Comparison of ENCODE assay signal across 29 cellular contexts in the genomic region with DNA sequence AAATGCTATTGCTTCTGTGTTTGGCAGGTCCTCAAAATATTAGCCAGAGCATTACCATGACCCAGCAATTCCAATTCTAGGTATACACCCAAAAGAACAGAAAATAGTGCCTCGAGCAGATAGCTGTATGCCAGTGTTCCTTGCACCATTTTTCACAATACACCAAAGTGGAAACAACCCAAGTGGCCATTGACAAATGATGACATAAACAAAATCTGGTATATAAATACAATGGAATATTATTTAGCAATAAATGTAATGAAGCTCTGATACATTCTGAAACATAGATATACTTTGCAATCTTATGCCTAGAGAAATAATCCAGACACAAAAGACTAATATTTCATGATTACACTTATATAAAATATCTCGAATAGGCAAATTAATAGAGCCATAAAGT.
"Had no signal": no experiment of that assay in that cellular context is flagged by ENCODE, and none has a peak within 500 bp of the region (broad histone marks: within the 10 kb centered on the region; RNA-seq: fewer than 3 reads in every experiment).

No MANE protein-coding gene starts in this region.

- H3K27ac ChIP-seq: neutrophil, pancreas, prostate gland, skin epidermis, spleen, suprapubic skin, testis, tibial artery, transverse colon, upper lobe of right lung, uterus had no signal

- H3K9me3 ChIP-seq: neutrophil, pancreas, prostate gland, suprapubic skin, testis, tibial artery, upper lobe of right lung, uterus had no signal

- DNase-seq: naive thymus-derived CD8-positive, alpha-beta T cell; nephron progenitor cell; nucleus accumbens; pancreas; retina; right cardiac atrium; spleen; stimulated activated CD4-positive, alpha-beta T cell treated with anti-CD3 and anti-CD28 coated beads, Interleukin-12 subunit alpha, Interleukin-12 subunit beta, amount 100 ng/mL, for 4 hours; stimulated activated CD4-positive, alpha-beta T cell treated with anti-CD3 and anti-CD28 coated beads, Interleukin-1b, Interleukin-23, amount 100 ng/mL, for 48 hours; stimulated activated CD4-positive, alpha-beta T cell treated with anti-CD3 and anti-CD28 coated beads, Interleukin-4, amount 100 ng/mL, for 1 hour; stimulated activated CD4-positive, alpha-beta T cell treated with anti-CD3 and anti-CD28 coated beads, Interleukin-4, amount 100 ng/mL, for 4 hours; stimulated activated CD8-positive, alpha-beta memory T cell treated with anti-CD3 and anti-CD28 coated beads, Interleukin-4, amount 100 ng/mL, for 48 hours; stimulated activated naive CD4-positive, alpha-beta T cell; stimulated activated naive CD8-positive, alpha-beta T cell treated with anti-CD3 and anti-CD28 coated beads, Interleukin-15, amount 100 ng/mL, for 72 hours; stimulated activated naive CD8-positive, alpha-beta T cell treated with anti-CD3 and anti-CD28 coated beads, Interleukin-15, Interleukin-2, amounts not matched to agents 100 U/mL and 50 U/mL, for 24 hours; substantia nigra; testis; tibial artery; transverse colon; upper lobe of right lung; uterus had no signal

- H3K4me3 ChIP-seq: pancreas, prostate gland, skin epidermis, smooth muscle cell, spleen, suprapubic skin, testis, tibial artery, transverse colon, upper lobe of right lung, uterus had no signal

- H3K27me3 ChIP-seq: neutrophil, pancreas, spleen, suprapubic skin, testis, tibial artery, transverse colon, upper lobe of right lung, uterus had no signal

- H3K4me1 ChIP-seq: pancreas, prostate gland, spleen, suprapubic skin, testis, tibial artery, transverse colon, upper lobe of right lung, uterus had no signal

- FAIRE-seq: pancreas had no signal

- ATAC-seq: naive thymus-derived CD8-positive, alpha-beta T cell; natural killer cell treated with Interleukin-12 subunit alpha and Interleukin-12 subunit beta and Interleukin-15 and Interleukin-18, amount 100 ng/mL, for 72 hours; pancreas; right cardiac atrium; sciatic nerve; stimulated activated memory B cell treated with anti-CD40 and anti-IgM and Interleukin-4, amounts not matched to agents 10 μg/mL and 1 μg/mL and 100 μg/mL, for 72 hours; stimulated activated naive CD8-positive, alpha-beta T cell treated with anti-CD3 and anti-CD28 coated beads, Interleukin-15, amount 100 ng/mL, for 72 hours; stimulated activated naive CD8-positive, alpha-beta T cell treated with anti-CD3 and anti-CD28 coated beads, Interleukin-15, Interleukin-2, amounts not matched to agents 100 U/mL and 50 U/mL, for 24 hours; upper lobe of right lung had no signal

- H3K36me3 ChIP-seq: neutrophil, pancreas, prostate gland, spleen, suprapubic skin, tibial artery, transverse colon, upper lobe of right lung, uterus had no signal

- H3K4me2 ChIP-seq: smooth muscle cell had no signal
